Comparison of ENCODE assay signal across 17 cellular contexts in genomic region chr3:165343185-165343584, GRCh38.
"Had no signal": no experiment of that assay in that cellular context is flagged by ENCODE, and none has a peak within 500 bp of the region (broad histone marks: within the 10 kb centered on the region; RNA-seq: fewer than 3 reads in every experiment).

No MANE protein-coding gene starts in this region.

- ATAC-seq: heart left ventricle; left colon; left ventricle myocardium superior; natural killer cell treated with Interleukin-12 subunit alpha and Interleukin-12 subunit beta and Interleukin-15 and Interleukin-18, amount 100 ng/mL, for 72 hours; pancreas; right cardiac atrium had no signal

- H3K4me1 ChIP-seq: heart left ventricle, neural progenitor cell, pancreas had no signal

- H2AFZ ChIP-seq: neural progenitor cell had no signal

- DNase-seq: dermis blood vessel endothelial cell; heart left ventricle; hippocampal formation; left colon; left ventricle myocardium superior; mesenchymal stem cell; midbrain; occipital lobe; pancreas; right cardiac atrium; stimulated activated CD4-positive, alpha-beta T cell treated with anti-CD3 and anti-CD28 coated beads, Interleukin-2, amount 100 ng/mL, for 48 hours; stimulated activated naive CD4-positive, alpha-beta T cell treated with Interleukin-2 at 50 U/mL for 16 hours had no signal

- H3K9me3 ChIP-seq: heart left ventricle, pancreas had no signal

- H3K27me3 ChIP-seq: heart left ventricle, neural progenitor cell, pancreas had no signal

- H3K4me2 ChIP-seq: neural progenitor cell, smooth muscle cell had no signal

- H3K27me3 Mint-ChIP-seq: natural killer cell treated with Interleukin-12 subunit alpha and Interleukin-12 subunit beta and Interleukin-15 and Interleukin-18, amount 100 ng/mL, for 72 hours; progenitor cell of endocrine pancreas had no signal

- H3K36me3 Mint-ChIP-seq: neural progenitor cell had no signal

- H3K9me3 Mint-ChIP-seq: neural progenitor cell had no signal

- H3K4me3 Mint-ChIP-seq: natural killer cell treated with Interleukin-12 subunit alpha and Interleukin-12 subunit beta and Interleukin-15 and Interleukin-18, amount 100 ng/mL, for 72 hours; neural progenitor cell had no signal

- H3K27ac Mint-ChIP-seq: natural killer cell treated with Interleukin-12 subunit alpha and Interleukin-12 subunit beta and Interleukin-15 and Interleukin-18, amount 100 ng/mL, for 72 hours; neural progenitor cell; progenitor cell of endocrine pancreas had no signal

- H3K36me3 ChIP-seq: heart left ventricle, neural progenitor cell, pancreas had no signal

- H3K9ac ChIP-seq: neural progenitor cell had no signal

- H3K27ac ChIP-seq: heart left ventricle, neural progenitor cell, pancreas had no signal

- H3K4me3 ChIP-seq: heart left ventricle, lung, neural progenitor cell, pancreas, smooth muscle cell had no signal

- H3K4me1 Mint-ChIP-seq: neural progenitor cell had no signal
